In genomic region chr7:154953006-154953684, GRCh38 we compare ENCODE assay signal across 8 cellular contexts. TPM values are rescaled to one million over a fixed set of nuclear protein-coding genes. Genes with fewer than 3 reads are reported as not detected.
DNase-seq lines count a peak whose midpoint lies in the region; ATAC-seq and TF ChIP-seq lines count a peak whose summit lies in the region.

No MANE protein-coding gene starts in this region.

- no peak for ATAC-seq in HG02981 (IDR thresholded peaks at IDR 0.05; ENCODE audit: unreplicated experiment)

- no peak overlapping the region for H2BK15ac ChIP-seq in mesenchymal stem cell (ENCODE audit: low read depth, poor library complexity, severe bottlenecking)

- H3K14ac ChIP-seq in mesenchymal stem cell (ENCODE audit: low read length in 2 of 2): no peak overlapping the region

- peak overlapping the region; percentile 4 for H4K8ac ChIP-seq in mesenchymal stem cell (ENCODE audit: low read length)

- H3K27me3 Mint-ChIP-seq in chondrocyte (ENCODE audit: low read depth): no peaks in the 10 kb centered on the region

- H3K79me2 ChIP-seq in DOHH2 (ENCODE audit: control insufficient read depth, low read length): peaks cover 5% of the 10 kb centered on the region

- peak; percentile 24 for DNase-seq in HuH-7.5 (ENCODE audit: low spot score)
- no peak for DNase-seq in chondrocyte (ENCODE audit: low spot score)
- peak; percentile 50 for DNase-seq in mesenchymal stem cell
- DNase-seq in stimulated activated CD8-positive, alpha-beta memory T cell treated with anti-CD3 and anti-CD28 coated beads, Interleukin-7, amount 100 ng/mL, for 48 hours (ENCODE audit: extremely low read depth in 1 of 2, low read depth in 1 of 2): peak; percentile 18 to 50
- no peak for DNase-seq in KG1 (lab: John Stamatoyannopoulos, UW)

- no peaks in the 10 kb centered on the region for H3K9me3 Mint-ChIP-seq in chondrocyte (ENCODE audit: low read depth)

- no peak overlapping the region for H2BK5ac ChIP-seq in mesenchymal stem cell (ENCODE audit: low read depth, low read length, poor library complexity, severe bottlenecking)

- H2AK5ac ChIP-seq in mesenchymal stem cell (ENCODE audit: low read length, severe bottlenecking): no peak overlapping the region

- H3K4me1 Mint-ChIP-seq in chondrocyte (ENCODE audit: low read depth): no peaks in the 10 kb centered on the region

- H3K27ac ChIP-seq in DOHH2 (ENCODE audit: low read depth, low read length) (no peak overlapping the region), mesenchymal stem cell (ENCODE audit: low read length, poor library complexity, severe bottlenecking) (no peak overlapping the region)

- TF ChIP-seq CTCF in DOHH2 (IDR thresholded peaks at IDR 0.05; ENCODE audit: low read depth, low read length, poor library complexity, severe bottlenecking) (peak; percentile 93), WI38 (IDR thresholded peaks at IDR 0.05; ENCODE audit: low read depth, low read length) (peak; percentile 83), chondrocyte (IDR thresholded peaks at IDR 0.05) (peak; percentile 75)

- H3K36me3 ChIP-seq in DOHH2 (ENCODE audit: control insufficient read depth, low read length) (peaks cover 92% of the 10 kb centered on the region), mesenchymal stem cell (ENCODE audit: control insufficient read depth in 1 of 2, insufficient read depth in 2 of 2, low read depth in 1 of 2, low read length in 2 of 2) (peaks cover 21 to 79% of the 10 kb centered on the region in 2 experiments)

- H3K27me3 ChIP-seq in DOHH2 (ENCODE audit: control insufficient read depth, low read length): no peaks in the 10 kb centered on the region
- no peaks in the 10 kb centered on the region for H3K27me3 ChIP-seq in mesenchymal stem cell (ENCODE audit: control insufficient read depth in 1 of 2, insufficient read depth in 1 of 2, low read length in 2 of 2)

- H3K4me2 ChIP-seq in DOHH2 (ENCODE audit: low read length) (no peak overlapping the region), mesenchymal stem cell (ENCODE audit: low read length, poor library complexity, severe bottlenecking) (no peak overlapping the region)

- no peak overlapping the region for H3K9ac ChIP-seq in mesenchymal stem cell (ENCODE audit: low read length)

- no peak overlapping the region for H3K4ac ChIP-seq in mesenchymal stem cell (ENCODE audit: low read depth in 1 of 2, low read length in 2 of 2)

- H3K4me3 Mint-ChIP-seq in chondrocyte (ENCODE audit: unreplicated experiment): no peak overlapping the region

- H2BK120ac ChIP-seq in mesenchymal stem cell (ENCODE audit: low read depth, low read length): no peak overlapping the region

- H4K20me1 ChIP-seq in DOHH2 (ENCODE audit: control insufficient read depth, insufficient read depth, low read depth, low read length): no peaks in the 10 kb centered on the region; the same call in 1 of the 2 replicates

- H3K27ac Mint-ChIP-seq in chondrocyte (ENCODE audit: unreplicated experiment): no peak overlapping the region

- H3K9me3 ChIP-seq in DOHH2 (ENCODE audit: control insufficient read depth, insufficient read depth, low read length) (no peaks in the 10 kb centered on the region), mesenchymal stem cell (ENCODE audit: control insufficient read depth, low read length) (no peaks in the 10 kb centered on the region)

- H4K91ac ChIP-seq in mesenchymal stem cell (ENCODE audit: low read length): no peak overlapping the region

- no peaks in the 10 kb centered on the region for H3K9me2 ChIP-seq in DOHH2 (replicated peaks; ENCODE audit: control insufficient read depth, low read length)

- H2AFZ ChIP-seq in mesenchymal stem cell (ENCODE audit: low read depth, low read length): no peak overlapping the region

- peaks cover 30% of the 10 kb centered on the region for H3K36me3 Mint-ChIP-seq in chondrocyte (ENCODE audit: low read depth)

- peaks cover 1% of the 10 kb centered on the region for H3K79me1 ChIP-seq in mesenchymal stem cell (replicated peaks; ENCODE audit: low read length, poor library complexity, severe bottlenecking)

- H3K18ac ChIP-seq in mesenchymal stem cell (ENCODE audit: low read depth in 1 of 2, low read length in 2 of 2): no peak overlapping the region

- no peaks in the 10 kb centered on the region; the same call in none of the 2 replicates for H3F3A ChIP-seq in DOHH2 (ENCODE audit: control insufficient read depth, insufficient read depth)

- H2BK12ac ChIP-seq in mesenchymal stem cell (ENCODE audit: low read length in 2 of 2): no peak overlapping the region

- no peak overlapping the region for H3K4me3 ChIP-seq in DOHH2 (ENCODE audit: low read length)
- H3K4me3 ChIP-seq in WI38 (ENCODE audit: low read depth, low read length): no peak overlapping the region
- no peak overlapping the region for H3K4me3 ChIP-seq in mesenchymal stem cell (ENCODE audit: insufficient read depth in 1 of 2, low read depth in 1 of 2, low read length in 2 of 2)

- H3K4me1 ChIP-seq in DOHH2 (ENCODE audit: control insufficient read depth, low read length) (no peaks in the 10 kb centered on the region), mesenchymal stem cell (ENCODE audit: control insufficient read depth, insufficient read depth, low read depth, low read length) (no peaks in the 10 kb centered on the region)

- WGBS in mesenchymal stem cell: 71% methylated on average over 8 of the region's 9 CpGs

- no peak overlapping the region for H3K23ac ChIP-seq in mesenchymal stem cell (ENCODE audit: low read length in 2 of 2)

RNA-seq across cellular contexts. Expression of gene PAXIP1, which starts 49.8 kb away (rescaled TPM):
- total RNA-seq in chondrocyte: 8.2 to 11.2 TPM (median 8.9 TPM) in 3 replicates
- 9.5 TPM for polyA plus RNA-seq in mesenchymal stem cell (2013, experiment 1 of 2)
- polyA plus RNA-seq in mesenchymal stem cell (2013, experiment 2 of 2): 9.5 TPM

Comparison
In these comparisons a context has a peak if more than half of its experiments do, and no peak if none do; other contexts are left out.
1. DNase-seq: peak in HuH-7.5 (single experiment), mesenchymal stem cell (single experiment) and stimulated activated CD8-positive, alpha-beta memory T cell treated with anti-CD3 and anti-CD28 coated beads, Interleukin-7, amount 100 ng/mL, for 48 hours (2 of 2); none in chondrocyte (single experiment) and KG1 (single experiment).
2. Peak in every context shown above with its lines, with median percentiles within 50 percentile points of each other: CTCF ChIP-seq.